ENCODE assay signal across 17 cellular contexts in the genomic region with DNA sequence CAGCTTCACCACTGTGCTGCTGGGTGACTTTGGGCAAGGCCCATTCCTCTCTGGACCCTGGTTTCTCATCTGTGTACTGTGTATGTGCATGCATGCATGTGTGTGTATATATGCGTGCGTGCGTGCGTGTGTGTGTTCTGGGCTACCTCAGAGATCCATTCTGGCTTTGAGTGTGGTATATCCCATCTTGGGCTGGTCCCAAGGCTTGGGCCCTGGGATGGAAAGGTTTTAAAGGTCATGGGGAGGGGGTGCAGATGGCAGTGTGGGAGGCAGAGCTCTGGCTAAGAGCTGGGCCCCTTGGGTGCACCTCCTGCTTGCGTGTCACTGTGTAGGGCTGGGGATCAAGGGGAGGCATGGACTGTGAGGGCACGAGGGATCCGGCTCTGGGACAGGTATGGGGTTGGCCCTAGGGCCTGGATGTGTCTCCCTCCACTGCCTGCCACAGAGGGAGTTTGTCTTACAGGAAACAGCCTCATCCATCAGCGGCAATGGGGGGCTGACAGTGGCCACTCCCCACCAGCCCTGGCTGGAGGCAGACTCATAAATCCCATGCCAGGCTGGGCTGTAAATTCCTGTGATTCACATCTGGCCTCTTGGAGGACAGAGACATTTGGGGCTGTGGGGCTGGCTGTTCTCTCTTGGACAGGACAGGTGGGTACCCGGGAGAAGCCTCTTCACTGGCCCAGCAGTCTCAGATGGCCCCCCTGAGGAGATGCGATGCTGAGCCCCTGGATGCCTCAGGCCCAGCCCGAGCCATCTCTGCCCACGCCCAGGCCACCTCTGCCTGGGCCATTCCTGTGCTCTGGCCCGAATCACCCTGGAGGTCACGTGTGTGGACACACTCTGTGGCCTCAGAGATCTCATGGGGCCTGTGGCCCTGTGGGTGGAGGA. TPM values are rescaled to one million over a fixed set of nuclear protein-coding genes. Genes with fewer than 3 reads are reported as not detected.
DNase-seq lines count a peak whose midpoint lies in the region; ATAC-seq, FAIRE-seq and TF ChIP-seq lines count a peak whose summit lies in the region.
"Had no signal": no experiment of that assay in that cellular context is flagged by ENCODE, and none has a peak within 500 bp of the region (broad histone marks: within the 10 kb centered on the region; RNA-seq: fewer than 3 reads in every experiment).

No MANE protein-coding gene starts in this region.

- H3K27me3 ChIP-seq in endodermal cell (ENCODE audit: control insufficient read depth, insufficient read depth, low read length, poor library complexity, severe bottlenecking) (peaks cover 3% of the 10 kb centered on the region), upper lobe of right lung (no peaks in the 10 kb centered on the region), MG63 (no peaks in the 10 kb centered on the region)

- H3K9ac ChIP-seq in endodermal cell (ENCODE audit: extremely low read depth, low read length, poor library complexity, severe bottlenecking), result no peak overlapping the region

- intact Hi-C loops in upper lobe of right lung (cut with DNase I), result no loop called here

- H3K36me3 ChIP-seq in endodermal cell (ENCODE audit: control insufficient read depth, insufficient read depth, low read length), result no peaks in the 10 kb centered on the region
- no peaks in the 10 kb centered on the region for H3K36me3 ChIP-seq in upper lobe of right lung
- no peaks in the 10 kb centered on the region for H3K36me3 ChIP-seq in MG63

- no peak overlapping the region for H3K4me3 ChIP-seq in endodermal cell (ENCODE audit: low read length)
- no peak overlapping the region for H3K4me3 ChIP-seq in upper lobe of right lung
- no peak overlapping the region for H3K4me3 ChIP-seq in MG63

- H3K36me3 Mint-ChIP-seq in IgD-negative memory B cell (no peaks in the 10 kb centered on the region), endodermal cell (ENCODE audit: low read depth) (no peaks in the 10 kb centered on the region)

- DNase-seq in endodermal cell (peak; percentile 35), omental fat pad (ENCODE audit: low spot score) (no peak), upper lobe of right lung (peak; percentile 55), MG63 (no peak), HTR-8/SVneo (ENCODE audit: insufficient read length, low spot score) (no peak)
- DNase-seq in stimulated activated CD4-positive, alpha-beta T cell treated with anti-CD3 and anti-CD28 coated beads, Interleukin-4, amount 100 ng/mL, for 4 hours, result no peak
- DNase-seq: activated CD4-positive, alpha-beta T cell treated with anti-CD3 and anti-CD28 coated beads, Interleukin-2, amount 50 U/mL, for 1 hour; activated naive CD4-positive, alpha-beta T cell treated with anti-CD3 and anti-CD28 coated beads for 36 hours; hippocampal formation; NCI-H187; NCI-H446; NK-92 treated with Interleukin-12 subunit alpha and Interleukin-12 subunit beta, amount 100 ng/mL, for 24 hours; nucleus accumbens; stimulated activated CD4-positive, alpha-beta T cell treated with anti-CD3 and anti-CD28 coated beads, Interleukin-4, amount 100 ng/mL, for 1 hour had no signal

- H3K4me1 ChIP-seq in endodermal cell (ENCODE audit: control insufficient read depth, insufficient read depth, low read length), result no peaks in the 10 kb centered on the region
- H3K4me1 ChIP-seq in upper lobe of right lung, result peaks cover 22% of the 10 kb centered on the region

- peak overlapping the region in 1 of 4 donors; percentile 35 for H3K4me3 Mint-ChIP-seq in IgD-negative memory B cell
- no peak overlapping the region for H3K4me3 Mint-ChIP-seq in endodermal cell
- H3K4me3 Mint-ChIP-seq: activated naive CD4-positive, alpha-beta T cell treated with anti-CD3 and anti-CD28 coated beads for 36 hours; B cell had no signal

- no peak for TF ChIP-seq CTCF in endodermal cell (conservative IDR thresholded peaks at IDR 0.05)
- no peak for TF ChIP-seq CTCF in omental fat pad (IDR thresholded peaks at IDR 0.05)
- no peak for TF ChIP-seq CTCF in upper lobe of right lung (IDR thresholded peaks at IDR 0.05)

- H3K27ac Mint-ChIP-seq in IgD-negative memory B cell (peak overlapping the region in 2 of 3 donors; percentile 5 to 35), endodermal cell (no peak overlapping the region)
- H3K27ac Mint-ChIP-seq: activated naive CD4-positive, alpha-beta T cell treated with anti-CD3 and anti-CD28 coated beads for 36 hours; B cell had no signal

- no peaks in the 10 kb centered on the region for H3K9me3 ChIP-seq in endodermal cell (ENCODE audit: control insufficient read depth, low read length)
- no peaks in the 10 kb centered on the region for H3K9me3 ChIP-seq in upper lobe of right lung
- no peaks in the 10 kb centered on the region for H3K9me3 ChIP-seq in MG63

- ATAC-seq in omental fat pad (ENCODE audit: low FRiP score) (peak; percentile 12), upper lobe of right lung (no peak)

- no peak for FAIRE-seq in HTR-8/SVneo (lab: Jason Lieb, UNC)
- FAIRE-seq: astrocyte had no signal

- H3K27me3 Mint-ChIP-seq in IgD-negative memory B cell (peaks cover 4% of the 10 kb centered on the region), endodermal cell (ENCODE audit: insufficient read depth) (peaks cover 5% of the 10 kb centered on the region)

- H3K9me3 Mint-ChIP-seq in IgD-negative memory B cell (no peaks in the 10 kb centered on the region), endodermal cell (no peaks in the 10 kb centered on the region)
- H3K9me3 Mint-ChIP-seq: activated naive CD4-positive, alpha-beta T cell treated with anti-CD3 and anti-CD28 coated beads for 36 hours had no signal

- H3K4me1 Mint-ChIP-seq in IgD-negative memory B cell, result peaks cover 6 to 17% (median 11%) of the 10 kb centered on the region in 3 donors
- peaks cover 8% of the 10 kb centered on the region for H3K4me1 Mint-ChIP-seq in endodermal cell

- H3K27ac ChIP-seq in endodermal cell (ENCODE audit: low read depth, low read length) (no peak overlapping the region), upper lobe of right lung (no peak overlapping the region)

- WGBS in endodermal cell (ENCODE audit: insufficient coverage in 1 of 2, insufficient read length in 1 of 2), 2 experiments, result 77 to 89% methylated on average over 3 to 14 of the region's 14 CpGs

RNA-seq across cellular contexts. Expression of gene CSPG4, which starts 21.4 kb away (rescaled TPM):
- polyA plus RNA-seq in IgD-negative memory B cell, result not detected
- total RNA-seq in endodermal cell (1 to 10 TPM; 1.8 to 3.3 TPM), omental fat pad (100 to 1,000 TPM in 1 of 4 donors, 10 to 100 TPM in 3; 29.9 to 144 (median 49.7) TPM), upper lobe of right lung (12.6 TPM)
- polyA plus RNA-seq in endodermal cell (2013, experiment 1 of 2), result 3.4 TPM
- 3.3 TPM for polyA plus RNA-seq in endodermal cell (2013, experiment 2 of 2)
- 13.4 and 19.6 TPM in 2 replicates for total RNA-seq in MG63 (2014; rRNA removed; shearing (Covaris generic); ENCODE audit: low replicate concordance)
- total RNA-seq: activated naive CD4-positive, alpha-beta T cell treated with anti-CD3 and anti-CD28 coated beads for 36 hours had no signal

Comparison
In these comparisons a context has a peak if more than half of its experiments do, and no peak if none do; other contexts are left out.
1. DNase-seq: peak in endodermal cell (single experiment) and upper lobe of right lung (single experiment); none in omental fat pad (single experiment), MG63 (single experiment), stimulated activated CD4-positive, alpha-beta T cell treated with anti-CD3 and anti-CD28 coated beads, Interleukin-4, amount 100 ng/mL, for 4 hours (0 of 2) and HTR-8/SVneo (single experiment).